Comparison of ENCODE assay signal across 1 cellular context in genomic region chr12:27906127-27906500, GRCh38.
A peak's percentile ranks its signal among the peaks of the same experiment; 100 is the strongest.
TF ChIP-seq lines count a peak whose summit lies in the region.

No MANE protein-coding gene starts in this region.

TF ChIP-seq in K562, 482 proteins besides CTCF, POLR2A, EP300 and RAD21 (continued from another document and continues in another):
- TF ChIP-seq EP400 (IDR thresholded peaks at IDR 0.05) (no peak), ATF7 (IDR thresholded peaks at IDR 0.05) (peak; percentile 37; the same call in 1 of the 2 replicates), SMARCA4 (IDR thresholded peaks at IDR 0.05) (no peak), MEIS2 (IDR thresholded peaks at IDR 0.05; ENCODE audit: partially characterized antibody) (no peak), GABPB1 (CRISPR knock-in tag; IDR thresholded peaks at IDR 0.05) (no peak), ZNF165 (CRISPR knock-in tag; IDR thresholded peaks at IDR 0.05; ENCODE audit: borderline replicate concordance) (no peak), CCNT2 (IDR thresholded peaks at IDR 0.05; ENCODE audit: borderline replicate concordance, extremely low read depth, insufficient read length, low read depth, low read length) (no peak), MECOM (CRISPR knock-in tag; IDR thresholded peaks at IDR 0.05) (no peak), MTA3 (IDR thresholded peaks at IDR 0.05; ENCODE audit: borderline replicate concordance) (no peak), KLF1 (tag; IDR thresholded peaks at IDR 0.05) (no peak), KAT8 (IDR thresholded peaks at IDR 0.05; ENCODE audit: low read depth) (no peak), MNT (conservative IDR thresholded peaks at IDR 0.05) (no peak), NELFE (IDR thresholded peaks at IDR 0.05; ENCODE audit: insufficient read depth, insufficient read length) (no peak), HIVEP1 (CRISPR knock-in tag; IDR thresholded peaks at IDR 0.05) (no peak), GABPA (tag; conservative IDR thresholded peaks at IDR 0.05; ENCODE audit: low read depth) (no peak), THRAP3 (IDR thresholded peaks at IDR 0.05; ENCODE audit: borderline replicate concordance) (no peak), CBX8 (IDR thresholded peaks at IDR 0.05; ENCODE audit: borderline replicate concordance, extremely low read depth, low read depth, low read length, poor library complexity, severe bottlenecking) (no peak), NR1H2 (CRISPR knock-in tag; IDR thresholded peaks at IDR 0.05) (no peak), E4F1 (CRISPR knock-in tag; IDR thresholded peaks at IDR 0.05; ENCODE audit: borderline replicate concordance) (no peak), ZBTB34 (CRISPR knock-in tag; IDR thresholded peaks at IDR 0.05) (no peak), ZNF431 (CRISPR knock-in tag; IDR thresholded peaks at IDR 0.05) (no peak), SMARCB1 (IDR thresholded peaks at IDR 0.05; ENCODE audit: insufficient read length, low read depth) (no peak), ZNF586 (CRISPR knock-in tag; conservative IDR thresholded peaks at IDR 0.05) (no peak), SRF (CRISPR knock-in tag; IDR thresholded peaks at IDR 0.05) (no peak), U2AF1 (optimal IDR thresholded peaks at IDR 0.05; ENCODE audit: low read depth, low read length) (no peak), ZNF24 (IDR thresholded peaks at IDR 0.05) (no peak), SREBF2 (CRISPR knock-in tag; IDR thresholded peaks at IDR 0.05) (no peak), FOXA1 (IDR thresholded peaks at IDR 0.05; ENCODE audit: borderline replicate concordance) (no peak), ZNF253 (CRISPR knock-in tag; conservative IDR thresholded peaks at IDR 0.05) (no peak), ZBTB40 (IDR thresholded peaks at IDR 0.05) (no peak), ZBTB40 (CRISPR knock-in tag; IDR thresholded peaks at IDR 0.05) (no peak), ZNF3 (CRISPR knock-in tag; IDR thresholded peaks at IDR 0.05) (no peak), RNF2 (IDR thresholded peaks at IDR 0.05) (no peak)
- TF ChIP-seq, protein P1, sequence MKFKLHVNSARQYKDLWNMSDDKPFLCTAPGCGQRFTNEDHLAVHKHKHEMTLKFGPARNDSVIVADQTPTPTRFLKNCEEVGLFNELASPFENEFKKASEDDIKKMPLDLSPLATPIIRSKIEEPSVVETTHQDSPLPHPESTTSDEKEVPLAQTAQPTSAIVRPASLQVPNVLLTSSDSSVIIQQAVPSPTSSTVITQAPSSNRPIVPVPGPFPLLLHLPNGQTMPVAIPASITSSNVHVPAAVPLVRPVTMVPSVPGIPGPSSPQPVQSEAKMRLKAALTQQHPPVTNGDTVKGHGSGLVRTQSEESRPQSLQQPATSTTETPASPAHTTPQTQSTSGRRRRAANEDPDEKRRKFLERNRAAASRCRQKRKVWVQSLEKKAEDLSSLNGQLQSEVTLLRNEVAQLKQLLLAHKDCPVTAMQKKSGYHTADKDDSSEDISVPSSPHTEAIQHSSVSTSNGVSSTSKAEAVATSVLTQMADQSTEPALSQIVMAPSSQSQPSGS (CRISPR knock-in tag; IDR thresholded peaks at IDR 0.05), result no peak
- TF ChIP-seq, protein P2, sequence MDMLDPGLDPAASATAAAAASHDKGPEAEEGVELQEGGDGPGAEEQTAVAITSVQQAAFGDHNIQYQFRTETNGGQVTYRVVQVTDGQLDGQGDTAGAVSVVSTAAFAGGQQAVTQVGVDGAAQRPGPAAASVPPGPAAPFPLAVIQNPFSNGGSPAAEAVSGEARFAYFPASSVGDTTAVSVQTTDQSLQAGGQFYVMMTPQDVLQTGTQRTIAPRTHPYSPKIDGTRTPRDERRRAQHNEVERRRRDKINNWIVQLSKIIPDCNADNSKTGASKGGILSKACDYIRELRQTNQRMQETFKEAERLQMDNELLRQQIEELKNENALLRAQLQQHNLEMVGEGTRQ (CRISPR knock-in tag; IDR thresholded peaks at IDR 0.05), result no peak
- TF ChIP-seq, protein P3, sequence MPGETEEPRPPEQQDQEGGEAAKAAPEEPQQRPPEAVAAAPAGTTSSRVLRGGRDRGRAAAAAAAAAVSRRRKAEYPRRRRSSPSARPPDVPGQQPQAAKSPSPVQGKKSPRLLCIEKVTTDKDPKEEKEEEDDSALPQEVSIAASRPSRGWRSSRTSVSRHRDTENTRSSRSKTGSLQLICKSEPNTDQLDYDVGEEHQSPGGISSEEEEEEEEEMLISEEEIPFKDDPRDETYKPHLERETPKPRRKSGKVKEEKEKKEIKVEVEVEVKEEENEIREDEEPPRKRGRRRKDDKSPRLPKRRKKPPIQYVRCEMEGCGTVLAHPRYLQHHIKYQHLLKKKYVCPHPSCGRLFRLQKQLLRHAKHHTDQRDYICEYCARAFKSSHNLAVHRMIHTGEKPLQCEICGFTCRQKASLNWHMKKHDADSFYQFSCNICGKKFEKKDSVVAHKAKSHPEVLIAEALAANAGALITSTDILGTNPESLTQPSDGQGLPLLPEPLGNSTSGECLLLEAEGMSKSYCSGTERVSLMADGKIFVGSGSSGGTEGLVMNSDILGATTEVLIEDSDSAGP (CRISPR knock-in tag; IDR thresholded peaks at IDR 0.05), result no peak
- TF ChIP-seq, protein P4, sequence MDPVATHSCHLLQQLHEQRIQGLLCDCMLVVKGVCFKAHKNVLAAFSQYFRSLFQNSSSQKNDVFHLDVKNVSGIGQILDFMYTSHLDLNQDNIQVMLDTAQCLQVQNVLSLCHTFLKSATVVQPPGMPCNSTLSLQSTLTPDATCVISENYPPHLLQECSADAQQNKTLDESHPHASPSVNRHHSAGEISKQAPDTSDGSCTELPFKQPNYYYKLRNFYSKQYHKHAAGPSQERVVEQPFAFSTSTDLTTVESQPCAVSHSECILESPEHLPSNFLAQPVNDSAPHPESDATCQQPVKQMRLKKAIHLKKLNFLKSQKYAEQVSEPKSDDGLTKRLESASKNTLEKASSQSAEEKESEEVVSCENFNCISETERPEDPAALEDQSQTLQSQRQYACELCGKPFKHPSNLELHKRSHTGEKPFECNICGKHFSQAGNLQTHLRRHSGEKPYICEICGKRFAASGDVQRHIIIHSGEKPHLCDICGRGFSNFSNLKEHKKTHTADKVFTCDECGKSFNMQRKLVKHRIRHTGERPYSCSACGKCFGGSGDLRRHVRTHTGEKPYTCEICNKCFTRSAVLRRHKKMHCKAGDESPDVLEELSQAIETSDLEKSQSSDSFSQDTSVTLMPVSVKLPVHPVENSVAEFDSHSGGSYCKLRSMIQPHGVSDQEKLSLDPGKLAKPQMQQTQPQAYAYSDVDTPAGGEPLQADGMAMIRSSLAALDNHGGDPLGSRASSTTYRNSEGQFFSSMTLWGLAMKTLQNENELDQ (CRISPR knock-in tag; IDR thresholded peaks at IDR 0.05; ENCODE audit: borderline replicate concordance), result no peak
- TF ChIP-seq, protein P5, sequence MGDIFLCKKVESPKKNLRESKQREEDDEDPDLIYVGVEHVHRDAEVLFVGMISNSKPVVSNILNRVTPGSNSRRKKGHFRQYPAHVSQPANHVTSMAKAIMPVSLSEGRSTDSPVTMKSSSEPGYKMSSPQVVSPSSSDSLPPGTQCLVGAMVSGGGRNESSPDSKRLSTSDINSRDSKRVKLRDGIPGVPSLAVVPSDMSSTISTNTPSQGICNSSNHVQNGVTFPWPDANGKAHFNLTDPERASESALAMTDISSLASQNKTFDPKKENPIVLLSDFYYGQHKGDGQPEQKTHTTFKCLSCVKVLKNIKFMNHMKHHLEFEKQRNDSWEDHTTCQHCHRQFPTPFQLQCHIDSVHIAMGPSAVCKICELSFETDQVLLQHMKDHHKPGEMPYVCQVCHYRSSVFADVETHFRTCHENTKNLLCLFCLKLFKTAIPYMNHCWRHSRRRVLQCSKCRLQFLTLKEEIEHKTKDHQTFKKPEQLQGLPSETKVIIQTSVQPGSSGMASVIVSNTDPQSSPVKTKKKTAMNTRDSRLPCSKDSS (IDR thresholded peaks at IDR 0.05; ENCODE audit: low read depth, partially characterized antibody), result peak; percentile 29
